ENCODE assay signal across 1 cellular context in the genomic region with DNA sequence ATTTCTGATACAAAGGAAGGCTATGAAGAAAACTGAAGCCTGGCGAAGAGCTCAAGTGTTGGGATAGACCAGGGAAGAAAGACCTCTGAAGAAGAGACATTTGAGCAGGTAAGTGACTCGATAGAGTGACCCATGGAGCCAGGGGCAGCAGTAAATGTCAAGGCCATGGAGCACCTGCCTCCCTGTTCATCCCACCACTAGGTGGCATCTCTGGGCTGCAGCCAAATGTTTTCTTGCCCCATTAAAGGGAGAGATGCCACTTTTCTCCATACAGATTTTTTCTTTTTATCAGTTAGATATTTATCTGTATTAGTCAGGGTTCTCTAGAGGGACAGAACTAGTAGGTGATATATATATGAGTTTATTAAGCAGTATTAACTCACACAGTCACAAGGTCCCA.
TF ChIP-seq lines count a peak whose summit lies in the region.

No MANE protein-coding gene starts in this region.

TF ChIP-seq in H1, 55 proteins besides CTCF, POLR2A, EP300 and RAD21:
- TF ChIP-seq, protein P1, sequence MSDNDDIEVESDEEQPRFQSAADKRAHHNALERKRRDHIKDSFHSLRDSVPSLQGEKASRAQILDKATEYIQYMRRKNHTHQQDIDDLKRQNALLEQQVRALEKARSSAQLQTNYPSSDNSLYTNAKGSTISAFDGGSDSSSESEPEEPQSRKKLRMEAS (IDR thresholded peaks at IDR 0.05) = 0 out of 2 replicates have a peak, but pooled peaks have one; percentile 26
- TF ChIP-seq ASH2L (IDR thresholded peaks at IDR 0.05; ENCODE audit: low read length) (no peak), TAF7 (optimal IDR thresholded peaks at IDR 0.05; ENCODE audit: borderline replicate concordance, low read depth, low read length) (no peak), SIX5 (IDR thresholded peaks at IDR 0.05; ENCODE audit: low read depth, low read length) (no peak), SUZ12 (IDR thresholded peaks at IDR 0.05; ENCODE audit: low read length) (no peak), EGR1 (IDR thresholded peaks at IDR 0.05; ENCODE audit: borderline replicate concordance, low read depth, low read length) (no peak), BRCA1 (IDR thresholded peaks at IDR 0.05; ENCODE audit: low read depth, low read length) (no peak), YY1 (IDR thresholded peaks at IDR 0.05; ENCODE audit: low read depth, low read length) (0 out of 2 replicates have a peak, but pooled peaks have one; percentile 21), SIN3A (conservative IDR thresholded peaks at IDR 0.05 in 1 of 2, IDR thresholded peaks at IDR 0.05 in 1 of 2; ENCODE audit: low read depth in 1 of 2, low read length in 2 of 2) (no peak), BACH1 (IDR thresholded peaks at IDR 0.05; ENCODE audit: low read length) (no peak), BCL11A (IDR thresholded peaks at IDR 0.05; ENCODE audit: low read depth in 2 of 2, low read length in 2 of 2) (no peak), TCF12 (IDR thresholded peaks at IDR 0.05; ENCODE audit: low read depth, low read length) (no peak), GABPA (IDR thresholded peaks at IDR 0.05; ENCODE audit: borderline replicate concordance, insufficient read depth, low read length) (no peak), RXRA (IDR thresholded peaks at IDR 0.05; ENCODE audit: insufficient read depth, low read depth, low read length) (no peak), SP2 (IDR thresholded peaks at IDR 0.05; ENCODE audit: low read length) (no peak)
- TF ChIP-seq, protein P2, sequence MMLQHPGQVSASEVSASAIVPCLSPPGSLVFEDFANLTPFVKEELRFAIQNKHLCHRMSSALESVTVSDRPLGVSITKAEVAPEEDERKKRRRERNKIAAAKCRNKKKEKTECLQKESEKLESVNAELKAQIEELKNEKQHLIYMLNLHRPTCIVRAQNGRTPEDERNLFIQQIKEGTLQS (IDR thresholded peaks at IDR 0.05; ENCODE audit: insufficient read depth, low read depth, low read length) = no peak
